Comparison of ENCODE assay signal across 10 cellular contexts in the genomic region with DNA sequence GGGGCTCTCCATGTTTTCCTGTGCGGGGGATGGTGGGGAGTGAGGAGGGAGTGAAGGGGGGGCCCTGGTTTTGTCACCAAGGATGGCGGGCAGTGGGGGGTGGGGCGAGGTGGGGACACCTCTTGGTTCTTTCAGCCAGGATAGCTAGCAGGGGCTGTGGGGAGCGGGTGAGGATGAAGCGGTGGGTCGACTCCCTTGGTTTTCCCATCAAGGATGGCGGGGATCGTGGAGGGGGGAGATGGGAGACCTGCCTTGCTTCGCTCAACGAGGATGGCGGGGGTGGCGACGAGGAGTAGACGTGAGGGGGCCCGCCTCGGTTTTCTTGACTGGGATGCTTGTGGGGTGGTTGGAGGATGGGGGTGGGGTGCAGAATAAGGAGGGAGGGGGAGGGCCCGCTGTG. TPM values are rescaled to one million over a fixed set of nuclear protein-coding genes. Genes with fewer than 3 reads are reported as not detected.
DNase-seq lines count a peak whose midpoint lies in the region; ATAC-seq, FAIRE-seq and TF ChIP-seq lines count a peak whose summit lies in the region.
"Had no signal": no experiment of that assay in that cellular context is flagged by ENCODE, and none has a peak within 500 bp of the region (broad histone marks: within the 10 kb centered on the region; RNA-seq: fewer than 3 reads in every experiment).

No MANE protein-coding gene starts in this region.

- ATAC-seq in GM18498 (IDR thresholded peaks at IDR 0.05; ENCODE audit: unreplicated experiment), result no peak

- peaks cover 8% of the 10 kb centered on the region for H3K27me3 Mint-ChIP-seq in activated CD4-positive, alpha-beta T cell treated with anti-CD3 and anti-CD28 coated beads, Interleukin-2, amount 10 ng/mL, durations not matched to agents 7 days and 5 days

- H3K36me3 ChIP-seq in kidney (ENCODE audit: control insufficient read depth in 1 of 2, insufficient read depth in 2 of 2, low read length in 2 of 2), result no peaks in the 10 kb centered on the region
- no peaks in the 10 kb centered on the region for H3K36me3 ChIP-seq in thyroid gland

- peaks cover 29% of the 10 kb centered on the region for H3K4me1 Mint-ChIP-seq in activated CD4-positive, alpha-beta T cell treated with anti-CD3 and anti-CD28 coated beads, Interleukin-2, amount 10 ng/mL, durations not matched to agents 7 days and 5 days

- CTCF ChIA-PET in activated CD4-positive, alpha-beta T cell treated with anti-CD3 and anti-CD28 coated beads, Interleukin-2, amount 10 ng/mL, durations not matched to agents 7 days and 5 days (lab: Charles Lee), result no interaction called here

- H3K9me3 ChIP-seq in kidney (ENCODE audit: control insufficient read depth in 1 of 2, low read length in 2 of 2) (no peaks in the 10 kb centered on the region), thyroid gland (no peaks in the 10 kb centered on the region)

- POLR2A ChIA-PET in activated CD4-positive, alpha-beta T cell treated with anti-CD3 and anti-CD28 coated beads, Interleukin-2, amount 10 ng/mL, durations not matched to agents 7 days and 5 days (lab: Charles Lee), result no interaction called here

- no peaks in the 10 kb centered on the region for H3K27me3 ChIP-seq in thyroid gland

- H3K27ac ChIP-seq in kidney (ENCODE audit: low read depth in 2 of 2, low read length in 2 of 2) (peak overlapping the region; percentile 51 to 65), thyroid gland (peak overlapping the region; percentile 93 to 98 (median 98))

- peak overlapping the region; percentile 55 for H3K4me3 ChIP-seq in astrocyte of the cerebellum (ENCODE audit: low read depth, low read length)
- H3K4me3 ChIP-seq in kidney (ENCODE audit: low read length in 2 of 2), result peak overlapping the region in 1 of 2 donors; percentile 49
- peak overlapping the region in 2 of 3 donors; percentile 62 to 77 for H3K4me3 ChIP-seq in thyroid gland (replicated peaks in 1 of 3)

- intact Hi-C loops in kidney (cut with DNase I), result no loop called here
- intact Hi-C loops in thyroid gland (cut with DNase I), result no loop called here

- peak overlapping the region; percentile 45 for H3K4me3 Mint-ChIP-seq in activated CD4-positive, alpha-beta T cell treated with anti-CD3 and anti-CD28 coated beads, Interleukin-2, amount 10 ng/mL, durations not matched to agents 7 days and 5 days

- H3K36me3 Mint-ChIP-seq in activated CD4-positive, alpha-beta T cell treated with anti-CD3 and anti-CD28 coated beads, Interleukin-2, amount 10 ng/mL, durations not matched to agents 7 days and 5 days (ENCODE audit: low read depth), result peaks cover 2% of the 10 kb centered on the region

- FAIRE-seq in kidney (lab: Jason Lieb, UNC), result no peak
- FAIRE-seq: colon, G401.6 had no signal

- H3K4me1 ChIP-seq in kidney (ENCODE audit: control insufficient read depth in 1 of 2, insufficient read depth in 1 of 2, low read depth in 1 of 2, low read length in 2 of 2), result no peaks in the 10 kb centered on the region
- peaks cover 0 to 2% of the 10 kb centered on the region in 2 donors for H3K4me1 ChIP-seq in thyroid gland

- in situ Hi-C loops in astrocyte of the cerebellum (cut with HindIII; ENCODE audit: low sequenced_read_pairs), result no loop called here

- H3K27ac Mint-ChIP-seq in activated CD4-positive, alpha-beta T cell treated with anti-CD3 and anti-CD28 coated beads, Interleukin-2, amount 10 ng/mL, durations not matched to agents 7 days and 5 days, result no peak overlapping the region

- peaks cover 3% of the 10 kb centered on the region for H3K9me3 Mint-ChIP-seq in activated CD4-positive, alpha-beta T cell treated with anti-CD3 and anti-CD28 coated beads, Interleukin-2, amount 10 ng/mL, durations not matched to agents 7 days and 5 days

- H3K9ac ChIP-seq in kidney (ENCODE audit: low read length in 2 of 2), result peak overlapping the region in 1 of 2 donors; percentile 34

- TF ChIP-seq CTCF in astrocyte of the cerebellum (IDR thresholded peaks at IDR 0.05; ENCODE audit: low read depth, low read length, missing control alignments) (no peak), kidney (IDR thresholded peaks at IDR 0.05; ENCODE audit: borderline replicate concordance, extremely low read depth, insufficient read depth) (no peak), thyroid gland (IDR thresholded peaks at IDR 0.05) (no peak)

- 0% methylated on average over 15 of the region's 17 CpGs; no CpG with 5 or more reads in 1 of the 2 donors for WGBS in thyroid gland, 2 donors

- no peak for DNase-seq in activated CD4-positive, alpha-beta T cell treated with anti-CD3 and anti-CD28 coated beads, Interleukin-2, amount 10 ng/mL, durations not matched to agents 7 days and 5 days
- no peak for DNase-seq in activated CD4-positive, alpha-beta T cell treated with anti-CD3 and anti-CD28 coated beads for 1 hour
- DNase-seq in astrocyte of the cerebellum (ENCODE audit: low read depth) (no peak), kidney (peak; percentile 75), thyroid gland (peak; percentile 35 to 38), NCI-H2196 treated with DMSO at 0.1 percent for 48 hours (lab: John Stamatoyannopoulos, UW; ENCODE audit: unreplicated experiment) (no peak), NCI-H1694 treated with DMSO at 0.1 percent for 48 hours (lab: John Stamatoyannopoulos, UW) (no peak)

- no peak for TF ChIP-seq POLR2A in thyroid gland (IDR thresholded peaks at IDR 0.05)

RNA-seq across cellular contexts. Expression of gene FHL1, which starts 0.6 kb away (rescaled TPM):
- 10 to 100 TPM; 12.8 to 16.7 TPM for total RNA-seq in activated CD4-positive, alpha-beta T cell treated with anti-CD3 and anti-CD28 coated beads, Interleukin-2, amount 10 ng/mL, durations not matched to agents 7 days and 5 days
- 168 TPM for total RNA-seq in kidney
- polyA plus RNA-seq in kidney (ENCODE audit: insufficient read depth, low read depth, low replicate concordance), result 44.0 TPM
- total RNA-seq in thyroid gland, result 100 to 1,000 TPM; 223 to 313 (median 230) TPM

Comparison
In these comparisons a context has a peak if more than half of its experiments do, and no peak if none do; other contexts are left out.
1. DNase-seq: peak in kidney (single experiment) and thyroid gland (2 of 2); none in activated CD4-positive, alpha-beta T cell treated with anti-CD3 and anti-CD28 coated beads, Interleukin-2, amount 10 ng/mL, durations not matched to agents 7 days and 5 days (single experiment), activated CD4-positive, alpha-beta T cell treated with anti-CD3 and anti-CD28 coated beads for 1 hour (single experiment), astrocyte of the cerebellum (single experiment), NCI-H2196 treated with DMSO at 0.1 percent for 48 hours (single experiment) and NCI-H1694 treated with DMSO at 0.1 percent for 48 hours (single experiment).